31 cellular contexts compared by ENCODE assay signal in the genomic region with DNA sequence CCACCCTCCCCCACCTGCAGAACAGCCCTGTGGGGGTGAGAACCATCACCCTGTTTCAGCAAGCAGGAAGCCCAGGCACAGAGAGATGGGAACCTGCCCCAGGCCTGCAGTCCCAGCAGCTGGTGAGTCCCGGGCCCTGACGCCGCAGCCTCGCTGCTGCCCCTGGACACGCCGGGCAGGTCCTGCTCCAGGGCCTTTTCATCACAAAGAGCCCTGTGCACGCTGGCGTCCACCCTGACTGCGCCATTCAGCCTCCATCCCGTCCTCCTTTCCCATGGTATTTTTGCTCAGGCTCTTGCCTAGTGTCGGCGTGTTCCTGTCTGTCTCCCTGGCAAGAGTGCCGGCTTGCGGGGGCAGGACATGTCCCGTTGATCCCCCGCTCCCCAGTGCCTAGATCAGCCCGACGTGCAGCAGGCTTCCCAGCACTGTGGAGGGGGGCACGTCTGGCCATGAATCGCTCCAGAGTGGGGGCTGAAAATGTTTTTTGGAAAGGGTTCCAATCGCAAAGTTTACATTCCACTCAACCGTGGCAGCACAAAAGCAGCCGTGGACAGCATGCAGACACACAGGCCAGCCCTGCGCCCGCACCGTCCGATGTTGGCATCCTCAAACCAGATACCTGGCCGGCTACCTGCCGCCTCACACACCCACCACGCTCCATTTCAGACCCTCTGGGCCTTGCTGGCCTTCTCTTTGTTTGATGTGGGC.
"Had no signal": no experiment of that assay in that cellular context is flagged by ENCODE, and none has a peak within 500 bp of the region (broad histone marks: within the 10 kb centered on the region; RNA-seq: fewer than 3 reads in every experiment).

No MANE protein-coding gene starts in this region.

- H3K9me3 ChIP-seq: adrenal gland, body of pancreas had no signal

- H3K36me3 ChIP-seq: adrenal gland, brain microvascular endothelial cell, breast epithelium had no signal

- H3K4me3 ChIP-seq: adrenal gland, body of pancreas, breast epithelium had no signal

- H3K4me1 ChIP-seq: adrenal gland, breast epithelium had no signal

- H3K27ac ChIP-seq: adrenal gland, body of pancreas, brain microvascular endothelial cell, breast epithelium, VCaP had no signal

- H3K27me3 ChIP-seq: brain microvascular endothelial cell had no signal

- DNase-seq: activated B cell treated with CpG ODN at 0.5 μM for 24 hours; activated CD4-positive, alpha-beta memory T cell treated with anti-CD3 and anti-CD28 coated beads for 36 hours; activated CD4-positive, alpha-beta T cell treated with anti-CD3 and anti-CD28 coated beads for 4 hours; activated CD4-positive, alpha-beta T cell treated with anti-CD3 and anti-CD28 coated beads, Interleukin-2, amount 10 ng/mL, durations not matched to agents 24 days and 14 days; activated CD4-positive, alpha-beta T cell treated with anti-CD3 and anti-CD28 coated beads, Interleukin-2, amount 50 U/mL, for 1 hour; activated CD4-positive, alpha-beta T cell treated with anti-CD3 and anti-CD28 coated beads, Interleukin-2, amount 50 U/mL, for 4 hours; activated CD4-positive, CD25-positive, alpha-beta regulatory T cell treated with anti-CD3 and anti-CD28 coated beads, Interleukin-2, amount 50 U/mL, for 72 hours; activated CD8-positive, alpha-beta memory T cell treated with anti-CD3 and anti-CD28 coated beads, Interleukin-2, amount 50 U/mL, for 4 hours; activated CD8-positive, alpha-beta T cell treated with anti-CD3 and anti-CD28 coated beads for 36 hours; activated effector memory CD4-positive, alpha-beta T cell treated with anti-CD3 and anti-CD28 coated beads, Interleukin-2, amount 50 U/mL, for 16 hours; activated gamma-delta T cell treated with Interleukin-2 at 50 U/mL for 16 hours; activated naive CD4-positive, alpha-beta T cell; activated naive CD4-positive, alpha-beta T cell treated with anti-CD3 and anti-CD28 coated beads for 36 hours; activated naive CD4-positive, alpha-beta T cell treated with anti-CD3 and anti-CD28 coated beads, Interleukin-2, amount 50 U/mL, for 16 hours; activated naive CD8-positive, alpha-beta T cell treated with anti-CD3 and anti-CD28 coated beads for 36 hours; activated T-cell treated with anti-CD3 and anti-CD28 coated beads for 4 hours; activated T-cell treated with anti-CD3 and anti-CD28 coated beads, Interleukin-2, amount 50 U/mL, for 1 hour; activated T-cell treated with anti-CD3 and anti-CD28 coated beads, Interleukin-2, amount 50 U/mL, for 4 hours; activated T-cell treated with anti-CD3 and anti-CD28 coated beads, Interleukin-2, amount 50 U/mL, for 72 hours; adrenal gland; amniotic stem cell; aorta; body of pancreas; brain microvascular endothelial cell; central memory CD4-positive, alpha-beta T cell; T-helper 2 cell; T-helper 9 cell had no signal

- ATAC-seq: activated CD8-positive, alpha-beta T cell treated with anti-CD3 and anti-CD28 coated beads for 36 hours; activated naive CD4-positive, alpha-beta T cell treated with anti-CD3 and anti-CD28 coated beads, Interleukin-2, amount 50 U/mL, for 72 hours; activated T-cell treated with anti-CD3 and anti-CD28 coated beads, Interleukin-2, amount 50 U/mL, for 4 hours; activated T-cell treated with anti-CD3 and anti-CD28 coated beads, Interleukin-2, amount 50 U/mL, for 72 hours; activated T-helper 17 cell treated with anti-CD3 and anti-CD28 coated beads, Interleukin-2, amount 50 U/mL, for 72 hours; body of pancreas had no signal
